Comparison of ENCODE assay signal across 8 cellular contexts in the genomic region with DNA sequence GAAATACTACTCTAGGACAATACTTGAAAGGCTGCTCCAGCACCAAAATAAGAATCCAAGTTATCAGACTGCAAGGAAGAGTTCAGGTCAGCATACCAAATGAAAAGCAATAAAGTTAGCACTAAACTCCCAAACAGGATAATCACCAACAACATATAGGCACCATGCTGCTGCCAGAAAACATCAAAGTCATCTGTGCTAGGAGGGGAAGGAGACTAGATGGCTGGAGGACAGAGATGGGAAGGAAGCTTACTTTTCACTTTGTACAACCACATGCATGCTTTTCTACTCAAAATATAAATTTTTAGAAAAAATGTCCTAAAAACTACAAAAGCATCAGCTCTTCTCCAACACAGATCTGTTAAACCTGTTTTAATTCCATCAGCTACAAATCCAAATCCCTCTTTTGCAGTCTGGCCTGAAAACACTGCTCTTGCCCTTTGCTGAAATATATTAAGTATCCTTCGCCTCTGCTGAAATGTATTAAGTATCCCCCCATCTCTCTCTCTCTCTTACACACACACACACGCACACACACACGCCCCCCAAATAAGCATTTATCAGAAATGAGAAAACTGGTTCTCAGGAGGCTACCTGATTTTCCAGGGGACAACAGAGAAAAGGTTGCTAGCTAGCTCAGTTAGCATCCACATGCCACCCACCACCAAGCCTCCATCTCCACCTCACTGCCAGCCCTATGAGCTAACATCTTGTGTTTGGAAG. TPM values are rescaled to one million over a fixed set of nuclear protein-coding genes. Genes with fewer than 3 reads are reported as not detected.
DNase-seq lines count a peak whose midpoint lies in the region; ATAC-seq and TF ChIP-seq lines count a peak whose summit lies in the region.

No MANE protein-coding gene starts in this region.

- H3K27me3 Mint-ChIP-seq in CD8-positive, alpha-beta T cell (ENCODE audit: low read depth), result no peaks in the 10 kb centered on the region
- no peaks in the 10 kb centered on the region for H3K27me3 Mint-ChIP-seq in osteocyte (ENCODE audit: unreplicated experiment)

- H3K36me3 Mint-ChIP-seq in CD8-positive, alpha-beta T cell, result peaks cover 20% of the 10 kb centered on the region
- H3K36me3 Mint-ChIP-seq in osteocyte (ENCODE audit: unreplicated experiment), result no peaks in the 10 kb centered on the region

- POLR2A ChIA-PET in CD8-positive, alpha-beta T cell (lab: Charles Lee), result interaction anchor here (1.4 to 4.3 kb wide), 5 partner anchors 10 to 69 kb away, joined by 4 to 57 read pairs (median 18); partner anchors contain the start of genes CREB3L4, DENND4B, RAB13 and RPS27
- POLR2A ChIA-PET in OCI-LY7 (lab: Charles Lee), result interaction anchor here (0.6 to 4.1 kb wide), 12 partner anchors 9 to 168 kb away, joined by 3 to 32 read pairs (median 4); partner anchors contain the start of genes CREB3L4, DENND4B, JTB and SLC39A1

- H3K9me3 ChIP-seq in CD8-positive, alpha-beta T cell (ENCODE audit: low read length), result no peaks in the 10 kb centered on the region
- no peaks in the 10 kb centered on the region for H3K9me3 ChIP-seq in OCI-LY7 (ENCODE audit: low read length)

- H3K9me2 ChIP-seq in OCI-LY7 (ENCODE audit: insufficient read depth, low read length), result no peaks in the 10 kb centered on the region

- H3K79me2 ChIP-seq in OCI-LY7 (ENCODE audit: insufficient read depth, low read depth, low read length), result peaks cover 60% of the 10 kb centered on the region

- peak overlapping the region; percentile 78 for H3K27ac Mint-ChIP-seq in CD8-positive, alpha-beta T cell
- peak overlapping the region; percentile 81 for H3K27ac Mint-ChIP-seq in osteocyte (ENCODE audit: unreplicated experiment)

- no peak for ATAC-seq in CD8-positive, alpha-beta T cell
- ATAC-seq in HG03025 (IDR thresholded peaks at IDR 0.05; ENCODE audit: low FRiP score, unreplicated experiment), result no peak
- no peak for ATAC-seq in GM18868 (IDR thresholded peaks at IDR 0.05; ENCODE audit: unreplicated experiment)

- H3K4me1 ChIP-seq in CD8-positive, alpha-beta T cell (ENCODE audit: insufficient read depth, low read length), result peaks cover 47% of the 10 kb centered on the region
- peaks cover 28% of the 10 kb centered on the region for H3K4me1 ChIP-seq in OCI-LY7 (ENCODE audit: insufficient read depth, low read length, poor library complexity, severe bottlenecking)

- no peak overlapping the region for H2AFZ ChIP-seq in OCI-LY7 (ENCODE audit: low read length)

- no peaks in the 10 kb centered on the region for H3K27me3 ChIP-seq in CD8-positive, alpha-beta T cell (ENCODE audit: insufficient read depth, low read length)

- CTCF ChIA-PET in CD8-positive, alpha-beta T cell (lab: Charles Lee), result interaction anchor here (1.1 to 5.2 kb wide), 5 partner anchors 23 to 123 kb away, joined by 3 to 40 read pairs (median 6); partner anchors contain the start of genes CRTC2 and DENND4B
- CTCF ChIA-PET in OCI-LY7 (lab: Charles Lee; ENCODE audit: unreplicated experiment), result interaction anchor here (0.9 kb wide), 1 partner anchor 66 kb away, joined by 5 read pairs; no protein-coding TSS in a partner anchor

- H3K27ac ChIP-seq in CD8-positive, alpha-beta T cell (ENCODE audit: low read depth, low read length), result peak overlapping the region; percentile 49
- peak overlapping the region; percentile 90 for H3K27ac ChIP-seq in OCI-LY7 (ENCODE audit: low read depth, low read length, poor library complexity, severe bottlenecking)

- H3K36me3 ChIP-seq in CD8-positive, alpha-beta T cell (ENCODE audit: insufficient read depth, low read length), result no peaks in the 10 kb centered on the region
- peaks cover 37% of the 10 kb centered on the region for H3K36me3 ChIP-seq in OCI-LY7 (ENCODE audit: insufficient read depth, low read length)

- DNase-seq in CD8-positive, alpha-beta T cell, result no peak
- DNase-seq in OCI-LY7 (ENCODE audit: low spot score), result no peak
- peak; percentile 10 for DNase-seq in epidermal melanocyte (ENCODE audit: insufficient read length, low spot score)
- DNase-seq in osteocyte (ENCODE audit: extremely low spot score, unreplicated experiment), result no peak
- no peak for DNase-seq in DMS153 (lab: John Stamatoyannopoulos, UW)
- DNase-seq in AG08395 (ENCODE audit: low spot score), result no peak

- peak overlapping the region; percentile 89 for H3K4me3 Mint-ChIP-seq in CD8-positive, alpha-beta T cell
- peak overlapping the region; percentile 92 for H3K4me3 Mint-ChIP-seq in osteocyte (ENCODE audit: unreplicated experiment)

- intact Hi-C loops in CD8-positive, alpha-beta T cell (cut with DNase I, micrococcal nuclease), result loop anchor here (5.0 kb wide), 5 partner anchors 36 to 301 kb away; partner anchors contain the start of genes CRTC2 (in 1 of the 2) and UBAP2L (in 1 of the 2)
- intact Hi-C loops in OCI-LY7 (cut with micrococcal nuclease; ENCODE audit: unreplicated experiment), result loop anchor here (2.0 to 5.0 kb wide), 3 partner anchors 66 to 116 kb away; partner anchors contain the start of gene RAB13

- H3K4me3 ChIP-seq in CD8-positive, alpha-beta T cell (ENCODE audit: low read depth, low read length), result peak overlapping the region; percentile 61
- peak overlapping the region; percentile 97 for H3K4me3 ChIP-seq in OCI-LY7 (ENCODE audit: low read depth, low read length, poor library complexity, severe bottlenecking)

- peaks cover 51% of the 10 kb centered on the region for H3K4me1 Mint-ChIP-seq in CD8-positive, alpha-beta T cell (ENCODE audit: low read depth)
- peaks cover 40% of the 10 kb centered on the region for H3K4me1 Mint-ChIP-seq in osteocyte (ENCODE audit: unreplicated experiment)

- no peak for TF ChIP-seq CTCF in CD8-positive, alpha-beta T cell (IDR thresholded peaks at IDR 0.05)
- TF ChIP-seq CTCF in OCI-LY7 (conservative IDR thresholded peaks at IDR 0.05; ENCODE audit: low read length) (no peak), osteocyte (IDR thresholded peaks at IDR 0.05) (no peak)

- no TSS peak for BruUV-seq in OCI-LY7 (replicated peaks; lab: Mats Ljungman, UMichigan)

- H4K20me1 ChIP-seq in OCI-LY7 (ENCODE audit: insufficient read depth, low read length), result peaks cover 25% of the 10 kb centered on the region; the same call in 1 of the 2 replicates

- H3K9me3 Mint-ChIP-seq in CD8-positive, alpha-beta T cell, result no peaks in the 10 kb centered on the region
- H3K9me3 Mint-ChIP-seq in osteocyte (ENCODE audit: unreplicated experiment), result no peaks in the 10 kb centered on the region

- peak overlapping the region; percentile 95 for H3K4me2 ChIP-seq in OCI-LY7 (ENCODE audit: low read length)

RNA-seq across cellular contexts. Expression of gene GATAD2B, which starts 1.5 kb away (rescaled TPM):
- 10 to 100 TPM; 52.0 to 52.1 TPM for total RNA-seq in CD8-positive, alpha-beta T cell
- 7.7 and 11.2 TPM in 2 replicates for total RNA-seq in OCI-LY7 (2014; rRNA removed; shearing (Covaris generic))
- total RNA-seq in OCI-LY7 (2022), result 65.2 and 77.9 TPM in 2 replicates
- 63.2 and 66.7 TPM in 2 replicates for total RNA-seq in osteocyte

RNA-seq across cellular contexts. Expression of gene DENND4B, which starts 25.3 kb away (rescaled TPM):
- 10 to 100 TPM; 87.2 to 91.3 TPM for total RNA-seq in CD8-positive, alpha-beta T cell
- 41.8 and 50.5 TPM in 2 replicates for total RNA-seq in OCI-LY7 (2014; rRNA removed; shearing (Covaris generic))
- total RNA-seq in OCI-LY7 (2022), result 160 and 164 TPM in 2 replicates
- total RNA-seq in osteocyte, result 48.0 and 53.1 TPM in 2 replicates

RNA-seq across cellular contexts. Expression of gene CRTC2, which starts 37.2 kb away (rescaled TPM):
- total RNA-seq in CD8-positive, alpha-beta T cell, result 100 to 1,000 TPM; 169 to 201 TPM
- total RNA-seq in OCI-LY7 (2014; rRNA removed; shearing (Covaris generic)), result 15.6 and 29.1 TPM in 2 replicates
- total RNA-seq in OCI-LY7 (2022), result 65.6 and 67.9 TPM in 2 replicates
- 29.4 and 41.9 TPM in 2 replicates for total RNA-seq in osteocyte

RNA-seq across cellular contexts. Expression of gene SLC39A1, which starts 42.1 kb away (rescaled TPM):
- total RNA-seq in CD8-positive, alpha-beta T cell, result 1 to 10 TPM; 7.2 to 7.7 TPM
- total RNA-seq in OCI-LY7 (2014; rRNA removed; shearing (Covaris generic)), result 44.2 and 45.5 TPM in 2 replicates
- total RNA-seq in OCI-LY7 (2022), result 32.7 and 41.6 TPM in 2 replicates
- total RNA-seq in osteocyte, result 93.2 and 95.3 TPM in 2 replicates

RNA-seq across cellular contexts. Expression of gene CREB3L4, which starts 46.5 kb away (rescaled TPM):
- total RNA-seq in CD8-positive, alpha-beta T cell, result 1 to 10 TPM; 3.0 to 3.7 TPM
- 17.0 and 17.4 TPM in 2 replicates for total RNA-seq in OCI-LY7 (2014; rRNA removed; shearing (Covaris generic))
- total RNA-seq in OCI-LY7 (2022), result 28.2 and 32.0 TPM in 2 replicates
- total RNA-seq in osteocyte, result 9.3 and 11.1 TPM in 2 replicates
